Comparison of ENCODE assay signal across 8 cellular contexts in the genomic region with DNA sequence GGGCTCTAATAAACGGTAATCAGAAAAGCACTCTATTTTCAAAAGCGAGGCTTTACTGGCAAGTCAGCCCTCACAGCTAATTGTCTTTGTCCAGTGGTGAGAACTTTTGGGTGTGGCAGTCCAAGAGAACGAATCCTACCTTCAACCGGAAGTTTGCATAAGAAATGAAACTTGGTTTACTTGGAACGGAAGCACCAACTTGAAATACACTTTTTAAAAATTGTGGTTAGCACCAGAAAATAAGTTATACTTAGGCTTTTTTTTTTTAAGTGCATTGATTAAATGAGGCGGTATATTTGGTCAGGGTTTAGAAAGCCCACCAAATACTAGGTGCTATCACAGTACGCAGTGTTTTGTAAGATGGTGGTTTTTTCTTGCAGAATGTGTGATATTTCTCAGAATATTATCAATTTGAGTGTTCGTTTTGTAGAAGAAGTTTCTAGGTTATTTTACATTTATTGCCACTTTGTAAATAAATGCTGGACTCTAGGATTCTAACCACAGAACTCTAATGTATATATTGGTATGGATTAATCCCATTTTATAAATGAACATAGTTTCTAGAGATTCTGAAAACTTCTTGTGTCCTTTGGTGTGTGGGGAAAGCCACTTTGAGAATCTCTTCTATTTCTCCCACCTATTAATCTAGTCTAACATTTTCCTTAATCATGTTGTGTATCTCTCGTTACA. TPM values are rescaled to one million over a fixed set of nuclear protein-coding genes. Genes with fewer than 3 reads are reported as not detected.
A peak's percentile ranks its signal among the peaks of the same experiment; 100 is the strongest.
DNase-seq lines count a peak whose midpoint lies in the region; ATAC-seq and TF ChIP-seq lines count a peak whose summit lies in the region.

No MANE protein-coding gene starts in this region.

- peaks cover 27% of the 10 kb centered on the region for H3F3A ChIP-seq in PC-9 (ENCODE audit: insufficient read depth, low read depth)

- H3K79me2 ChIP-seq in PC-9 (ENCODE audit: low read depth) = peaks cover 72% of the 10 kb centered on the region

- no peaks in the 10 kb centered on the region for H3K27me3 ChIP-seq in PC-9 (ENCODE audit: insufficient read depth, low read depth)

- intact Hi-C loops in PC-9 (cut with micrococcal nuclease; ENCODE audit: unreplicated experiment) = loop anchor here (5.0 kb wide), 2 partner anchors 482 to 677 kb away; a partner anchor contains a TSS

- ATAC-seq in HG03442 (IDR thresholded peaks at IDR 0.05; ENCODE audit: unreplicated experiment) (no peak), GM21515 (IDR thresholded peaks at IDR 0.05; ENCODE audit: unreplicated experiment) (no peak), GM18858 (IDR thresholded peaks at IDR 0.05; ENCODE audit: unreplicated experiment) (no peak)

- BruUV-seq in PC-9 (replicated peaks; lab: Mats Ljungman, UMichigan) = no TSS peak

- H3K9me2 ChIP-seq in PC-9 (ENCODE audit: insufficient read depth) = no peaks in the 10 kb centered on the region

- H2AFZ ChIP-seq in PC-9 = no peak overlapping the region

- CTCF ChIA-PET in PC-9 (lab: Charles Lee) = no interaction called here

- no peak for TF ChIP-seq CTCF in 22Rv1 (IDR thresholded peaks at IDR 0.05)
- no peak for TF ChIP-seq CTCF in GM12875 (IDR thresholded peaks at IDR 0.05; ENCODE audit: borderline replicate concordance, insufficient read depth, low read depth, low read length)
- TF ChIP-seq CTCF in PC-9 (conservative IDR thresholded peaks at IDR 0.05) = no peak
- no peak for TF ChIP-seq CTCF in choroid plexus epithelial cell (conservative IDR thresholded peaks at IDR 0.05; ENCODE audit: low read depth, low read length)

- DNase-seq in PC-9 (peak in 1 of 2 experiments; percentile 69), choroid plexus epithelial cell (ENCODE audit: low read depth) (peak; percentile 74), mucosa of gallbladder (ENCODE audit: low spot score) (peak; percentile 45)

- POLR2A ChIA-PET in PC-9 (lab: Charles Lee; ENCODE audit: unreplicated experiment) = interaction anchor here (0.6 to 2.4 kb wide), 6 partner anchors 13 to 417 kb away, joined by 4 to 21 read pairs (median 10); a partner anchor contains a TSS

- H3K9me3 ChIP-seq in PC-9 (ENCODE audit: insufficient read depth, low read depth) = no peaks in the 10 kb centered on the region

- peak overlapping the region; percentile 85 for H3K4me2 ChIP-seq in PC-9

- H4K20me1 ChIP-seq in PC-9 (ENCODE audit: insufficient read depth) = 0 out of 2 replicates have a peak, but pooled peaks cover 6% of the 10 kb centered on the region

- H3K4me3 ChIP-seq in GM12875 (ENCODE audit: low read depth, low read length) = peak overlapping the region; percentile 93
- peak overlapping the region; percentile 86 for H3K4me3 ChIP-seq in PC-9
- peak overlapping the region; percentile 93 for H3K4me3 ChIP-seq in choroid plexus epithelial cell (ENCODE audit: low read depth, low read length)

- peaks cover 36% of the 10 kb centered on the region for H3K4me1 ChIP-seq in PC-9 (replicated peaks; ENCODE audit: insufficient read depth)

- H3K27ac ChIP-seq in 22Rv1 (peak overlapping the region; percentile 89), PC-9 (peak overlapping the region; percentile 87)

- H3K36me3 ChIP-seq in PC-9 (ENCODE audit: low read depth) = peaks cover 30% of the 10 kb centered on the region

RNA-seq across cellular contexts. Expression of a gene that starts 1.2 kb away (rescaled TPM):
- total RNA-seq in PC-9 (2021) = 469 and 532 TPM in 2 replicates
- total RNA-seq in mucosa of gallbladder = 369 TPM

RNA-seq across cellular contexts. Expression of a gene that starts 13.1 kb away (rescaled TPM):
- total RNA-seq in PC-9 (2021) (381 and 383 TPM in 2 replicates), mucosa of gallbladder (342 TPM)

RNA-seq across cellular contexts. Expression of a gene that starts 29.0 kb away (rescaled TPM):
- total RNA-seq in PC-9 (2021) = 0.88 and 1.3 TPM in 2 replicates
- total RNA-seq in mucosa of gallbladder = 138 TPM

Comparison
In these comparisons a context has a peak if more than half of its experiments do, and no peak if none do; other contexts are left out.
1. RNA of a gene that starts 29.0 kb away (total RNA-seq): 138 TPM in mucosa of gallbladder (single experiment); 0.88 to 1.3 TPM in PC-9; every median in the first group is over 10 times any median in the second.
2. Peak in every context shown above with its lines, with median percentiles within 50 percentile points of each other: H3K4me3 ChIP-seq.